20 cellular contexts compared by ENCODE assay signal in genomic region chr14:60971271-60971670, GRCh38.
"Had no signal": no experiment of that assay in that cellular context is flagged by ENCODE, and none has a peak within 500 bp of the region (broad histone marks: within the 10 kb centered on the region; RNA-seq: fewer than 3 reads in every experiment).

No MANE protein-coding gene starts in this region.

- H3K27ac ChIP-seq: hepatocyte, left ventricle myocardium inferior, pancreas, right atrium auricular region, right lobe of liver, tibial nerve, uterus had no signal

- H3K9me3 ChIP-seq: left ventricle myocardium inferior, pancreas, right atrium auricular region, right lobe of liver, tibial nerve, uterus had no signal

- H2AFZ ChIP-seq: hepatocyte had no signal

- H3K36me3 ChIP-seq: right lobe of liver, uterus had no signal

- H3K4me3 Mint-ChIP-seq: memory B cell; naive thymus-derived CD8-positive, alpha-beta T cell; nephron; neural crest cell; stimulated activated naive CD8-positive, alpha-beta T cell treated with anti-CD3 and anti-CD28 coated beads, Interleukin-15, Interleukin-2, amounts not matched to agents 100 ng/mL and 50 ng/mL, for 24 hours; type B pancreatic cell had no signal

- H3K9me3 Mint-ChIP-seq: memory B cell; nephron; neural crest cell; stimulated activated naive CD8-positive, alpha-beta T cell treated with anti-CD3 and anti-CD28 coated beads, Interleukin-15, Interleukin-2, amounts not matched to agents 100 ng/mL and 50 ng/mL, for 24 hours; type B pancreatic cell had no signal

- DNase-seq: islet precursor cell; left ventricle myocardium inferior; naive thymus-derived CD8-positive, alpha-beta T cell; nucleus accumbens; pancreas; right lobe of liver; stimulated activated CD4-positive, alpha-beta T cell treated with anti-CD3 and anti-CD28 coated beads, Interleukin-1b, Interleukin-23, amount 100 ng/mL, for 48 hours; stimulated activated CD4-positive, alpha-beta T cell treated with anti-CD3 and anti-CD28 coated beads, Interleukin-2, amount 100 ng/mL, for 48 hours; stimulated activated naive CD4-positive, alpha-beta T cell; uterus had no signal

- ATAC-seq: naive thymus-derived CD8-positive, alpha-beta T cell; pancreas; right lobe of liver had no signal

- H3K27ac Mint-ChIP-seq: memory B cell; naive thymus-derived CD8-positive, alpha-beta T cell; stimulated activated naive CD8-positive, alpha-beta T cell treated with anti-CD3 and anti-CD28 coated beads, Interleukin-15, Interleukin-2, amounts not matched to agents 100 ng/mL and 50 ng/mL, for 24 hours; type B pancreatic cell had no signal

- FAIRE-seq: pancreas had no signal

- H3K27me3 Mint-ChIP-seq: memory B cell; naive thymus-derived CD8-positive, alpha-beta T cell; stimulated activated naive CD8-positive, alpha-beta T cell treated with anti-CD3 and anti-CD28 coated beads, Interleukin-15, Interleukin-2, amounts not matched to agents 100 ng/mL and 50 ng/mL, for 24 hours; type B pancreatic cell had no signal

- H3K4me3 ChIP-seq: hepatocyte, left ventricle myocardium inferior, lung, pancreas, right atrium auricular region, right lobe of liver, smooth muscle cell, tibial nerve, uterus had no signal

- H3K4me2 ChIP-seq: hepatocyte, smooth muscle cell had no signal

- H3K4me1 ChIP-seq: pancreas, right atrium auricular region, right lobe of liver, tibial nerve, uterus had no signal

- H3K27me3 ChIP-seq: hepatocyte, pancreas, right atrium auricular region, right lobe of liver, tibial nerve, uterus had no signal
